ENCODE assay signal across 1 cellular context in genomic region chr9:97635026-97635425, GRCh38.
TF ChIP-seq lines count a peak whose summit lies in the region.

No MANE protein-coding gene starts in this region.

TF ChIP-seq in WTC11, 78 proteins besides CTCF, POLR2A, EP300 and RAD21 (continued from another document):
- TF ChIP-seq AFF4 (CRISPR knock-in tag; IDR thresholded peaks at IDR 0.05; ENCODE audit: borderline replicate concordance) = no peak
- no peak for TF ChIP-seq SMAD3 (CRISPR knock-in tag; IDR thresholded peaks at IDR 0.05; ENCODE audit: borderline replicate concordance)
- TF ChIP-seq ZNF263 (CRISPR knock-in tag; IDR thresholded peaks at IDR 0.05; ENCODE audit: low read depth) = no peak
- no peak for TF ChIP-seq E2F1 (CRISPR knock-in tag; IDR thresholded peaks at IDR 0.05)
- TF ChIP-seq ZNF138 (CRISPR knock-in tag; conservative IDR thresholded peaks at IDR 0.05) = no peak
- TF ChIP-seq ZNF219 (CRISPR knock-in tag; IDR thresholded peaks at IDR 0.05; ENCODE audit: borderline replicate concordance) = no peak
- TF ChIP-seq SP1 (CRISPR knock-in tag; conservative IDR thresholded peaks at IDR 0.05) = no peak
